Comparison of ENCODE assay signal across 1 cellular context in the genomic region with DNA sequence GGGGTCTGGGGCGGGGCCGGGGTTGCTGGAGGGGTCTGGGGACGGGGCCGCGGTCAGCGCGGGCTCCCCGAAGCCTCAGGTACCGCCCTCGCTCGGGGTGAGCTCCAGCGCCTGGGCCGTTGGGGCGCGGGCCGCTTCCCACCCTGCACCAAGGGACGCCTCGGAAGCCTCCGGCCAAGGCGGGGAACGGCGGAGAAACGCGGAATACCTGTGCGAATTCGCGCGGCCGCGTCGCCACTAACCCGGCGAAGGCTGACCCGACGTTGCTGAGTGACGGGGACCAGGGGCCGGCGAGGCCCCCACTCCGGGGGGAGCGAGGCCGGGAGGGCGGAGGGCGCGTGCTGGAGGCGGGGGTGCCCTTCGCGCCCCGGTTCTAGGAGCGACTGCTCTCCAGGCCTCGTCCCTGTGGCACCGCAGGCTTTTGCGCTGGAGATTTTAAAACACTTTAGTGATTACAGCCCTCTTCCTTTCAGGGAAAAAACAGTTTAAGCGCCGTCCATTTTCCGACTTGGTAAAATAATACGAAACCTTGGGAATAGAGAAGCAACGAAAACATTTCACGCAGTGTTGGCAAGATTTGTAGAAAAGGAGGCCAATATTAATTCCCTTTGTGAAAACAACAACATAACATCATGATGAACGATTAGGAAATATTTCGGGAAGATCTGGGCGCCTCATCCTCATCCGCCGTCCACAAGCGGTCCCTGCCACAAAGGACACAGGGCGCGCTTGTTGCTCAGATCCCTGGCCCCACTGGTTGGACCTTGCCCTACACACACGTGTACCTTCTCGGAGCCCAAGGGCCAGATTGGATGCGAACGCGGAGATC.
A peak's percentile ranks its signal among the peaks of the same experiment; 100 is the strongest.
TF ChIP-seq lines count a peak whose summit lies in the region.

No MANE protein-coding gene starts in this region.

TF ChIP-seq in HepG2, 621 proteins besides CTCF, POLR2A, EP300 and RAD21 (continued from another document and continues in another):
- TF ChIP-seq ZBTB10 (CRISPR knock-in tag; IDR thresholded peaks at IDR 0.05; ENCODE audit: borderline replicate concordance): peak; percentile 43; the same call in 1 of the 2 replicates
- no peak for TF ChIP-seq PRMT3 (CRISPR knock-in tag; IDR thresholded peaks at IDR 0.05; ENCODE audit: borderline replicate concordance, low read depth)
- TF ChIP-seq MED13 (CRISPR knock-in tag; IDR thresholded peaks at IDR 0.05): no peak; the same call in 1 of the 2 replicates
- no peak for TF ChIP-seq SAFB2 (CRISPR knock-in tag; IDR thresholded peaks at IDR 0.05; ENCODE audit: borderline replicate concordance, low read depth)
- TF ChIP-seq, protein P1, sequence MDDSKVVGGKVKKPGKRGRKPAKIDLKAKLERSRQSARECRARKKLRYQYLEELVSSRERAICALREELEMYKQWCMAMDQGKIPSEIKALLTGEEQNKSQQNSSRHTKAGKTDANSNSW (CRISPR knock-in tag; IDR thresholded peaks at IDR 0.05; ENCODE audit: borderline replicate concordance): no peak
- TF ChIP-seq ZNF512 (CRISPR knock-in tag; IDR thresholded peaks at IDR 0.05): no peak
- peak; percentile 17; the same call in 1 of the 2 replicates for TF ChIP-seq TOPORS (CRISPR knock-in tag; IDR thresholded peaks at IDR 0.05)
- TF ChIP-seq MZF1 (CRISPR knock-in tag; IDR thresholded peaks at IDR 0.05; ENCODE audit: borderline replicate concordance): peak; percentile 16; the same call in 1 of the 2 replicates
- peak; percentile 91 for TF ChIP-seq SOX5 (CRISPR knock-in tag; IDR thresholded peaks at IDR 0.05; ENCODE audit: borderline replicate concordance)
- no peak for TF ChIP-seq TCF7L2 (IDR thresholded peaks at IDR 0.05; ENCODE audit: low read depth, low read length)
- TF ChIP-seq ZNF563 (CRISPR knock-in tag; IDR thresholded peaks at IDR 0.05): no peak
- TF ChIP-seq ZNF800 (CRISPR knock-in tag; IDR thresholded peaks at IDR 0.05): no peak
- no peak for TF ChIP-seq CHD2 (IDR thresholded peaks at IDR 0.05; ENCODE audit: low read depth, low read length)
- TF ChIP-seq ZNF331 (CRISPR knock-in tag; IDR thresholded peaks at IDR 0.05): peak; percentile 93
- no peak for TF ChIP-seq ZFP36 (IDR thresholded peaks at IDR 0.05; ENCODE audit: borderline replicate concordance, low read depth, low read length, partially characterized antibody)
- TF ChIP-seq ISX (CRISPR knock-in tag; conservative IDR thresholded peaks at IDR 0.05): peak; percentile 48; the same call in 1 of the 2 replicates
- no peak for TF ChIP-seq ZNF567 (CRISPR knock-in tag; IDR thresholded peaks at IDR 0.05; ENCODE audit: borderline replicate concordance)
- no peak for TF ChIP-seq AGO1 (IDR thresholded peaks at IDR 0.05; ENCODE audit: low read depth, low read length, poor library complexity, severe bottlenecking)
- TF ChIP-seq ZNF343 (CRISPR knock-in tag; IDR thresholded peaks at IDR 0.05): peak; percentile 56; the same call in 1 of the 2 replicates
- TF ChIP-seq, protein P2, sequence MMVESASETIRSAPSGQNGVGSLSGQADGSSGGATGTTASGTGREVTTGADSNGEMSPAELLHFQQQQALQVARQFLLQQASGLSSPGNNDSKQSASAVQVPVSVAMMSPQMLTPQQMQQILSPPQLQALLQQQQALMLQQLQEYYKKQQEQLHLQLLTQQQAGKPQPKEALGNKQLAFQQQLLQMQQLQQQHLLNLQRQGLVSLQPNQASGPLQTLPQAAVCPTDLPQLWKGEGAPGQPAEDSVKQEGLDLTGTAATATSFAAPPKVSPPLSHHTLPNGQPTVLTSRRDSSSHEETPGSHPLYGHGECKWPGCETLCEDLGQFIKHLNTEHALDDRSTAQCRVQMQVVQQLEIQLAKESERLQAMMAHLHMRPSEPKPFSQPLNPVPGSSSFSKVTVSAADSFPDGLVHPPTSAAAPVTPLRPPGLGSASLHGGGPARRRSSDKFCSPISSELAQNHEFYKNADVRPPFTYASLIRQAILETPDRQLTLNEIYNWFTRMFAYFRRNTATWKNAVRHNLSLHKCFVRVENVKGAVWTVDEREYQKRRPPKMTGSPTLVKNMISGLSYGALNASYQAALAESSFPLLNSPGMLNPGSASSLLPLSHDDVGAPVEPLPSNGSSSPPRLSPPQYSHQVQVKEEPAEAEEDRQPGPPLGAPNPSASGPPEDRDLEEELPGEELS (CRISPR knock-in tag; IDR thresholded peaks at IDR 0.05): peak; percentile 96
- TF ChIP-seq, protein P3, sequence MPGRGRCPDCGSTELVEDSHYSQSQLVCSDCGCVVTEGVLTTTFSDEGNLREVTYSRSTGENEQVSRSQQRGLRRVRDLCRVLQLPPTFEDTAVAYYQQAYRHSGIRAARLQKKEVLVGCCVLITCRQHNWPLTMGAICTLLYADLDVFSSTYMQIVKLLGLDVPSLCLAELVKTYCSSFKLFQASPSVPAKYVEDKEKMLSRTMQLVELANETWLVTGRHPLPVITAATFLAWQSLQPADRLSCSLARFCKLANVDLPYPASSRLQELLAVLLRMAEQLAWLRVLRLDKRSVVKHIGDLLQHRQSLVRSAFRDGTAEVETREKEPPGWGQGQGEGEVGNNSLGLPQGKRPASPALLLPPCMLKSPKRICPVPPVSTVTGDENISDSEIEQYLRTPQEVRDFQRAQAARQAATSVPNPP (CRISPR knock-in tag; IDR thresholded peaks at IDR 0.05): peak; percentile 39; the same call in 1 of the 2 replicates
- TF ChIP-seq SMARCE1 (IDR thresholded peaks at IDR 0.05; ENCODE audit: borderline replicate concordance): no peak
- TF ChIP-seq RARA (CRISPR knock-in tag; IDR thresholded peaks at IDR 0.05): peak; percentile 78
- no peak for TF ChIP-seq AKAP8 (CRISPR knock-in tag; IDR thresholded peaks at IDR 0.05)
- TF ChIP-seq RFXAP (CRISPR knock-in tag; IDR thresholded peaks at IDR 0.05; ENCODE audit: borderline replicate concordance): peak; percentile 57; the same call in 1 of the 2 replicates
- TF ChIP-seq ZNF530 (CRISPR knock-in tag; IDR thresholded peaks at IDR 0.05; ENCODE audit: low read depth): peak; percentile 20; the same call in 1 of the 2 replicates
- TF ChIP-seq NFYC (CRISPR knock-in tag; IDR thresholded peaks at IDR 0.05): peak; percentile 48; the same call in 1 of the 2 replicates
- peak; percentile 34 for TF ChIP-seq DBP (CRISPR knock-in tag; IDR thresholded peaks at IDR 0.05; ENCODE audit: not compliant biosample characterization)
- TF ChIP-seq ZNF292 (CRISPR knock-in tag; IDR thresholded peaks at IDR 0.05; ENCODE audit: borderline replicate concordance, low read depth): peak; percentile 40; the same call in 1 of the 2 replicates
- TF ChIP-seq ZNF777 (CRISPR knock-in tag; IDR thresholded peaks at IDR 0.05): peak; percentile 80
- TF ChIP-seq YEATS4 (CRISPR knock-in tag; IDR thresholded peaks at IDR 0.05; ENCODE audit: borderline replicate concordance): peak; percentile 100
- 0 out of 2 replicates have a peak, but pooled peaks have one; percentile 56 for TF ChIP-seq ZNF556 (CRISPR knock-in tag; IDR thresholded peaks at IDR 0.05; ENCODE audit: borderline replicate concordance)
- TF ChIP-seq, protein P4, sequence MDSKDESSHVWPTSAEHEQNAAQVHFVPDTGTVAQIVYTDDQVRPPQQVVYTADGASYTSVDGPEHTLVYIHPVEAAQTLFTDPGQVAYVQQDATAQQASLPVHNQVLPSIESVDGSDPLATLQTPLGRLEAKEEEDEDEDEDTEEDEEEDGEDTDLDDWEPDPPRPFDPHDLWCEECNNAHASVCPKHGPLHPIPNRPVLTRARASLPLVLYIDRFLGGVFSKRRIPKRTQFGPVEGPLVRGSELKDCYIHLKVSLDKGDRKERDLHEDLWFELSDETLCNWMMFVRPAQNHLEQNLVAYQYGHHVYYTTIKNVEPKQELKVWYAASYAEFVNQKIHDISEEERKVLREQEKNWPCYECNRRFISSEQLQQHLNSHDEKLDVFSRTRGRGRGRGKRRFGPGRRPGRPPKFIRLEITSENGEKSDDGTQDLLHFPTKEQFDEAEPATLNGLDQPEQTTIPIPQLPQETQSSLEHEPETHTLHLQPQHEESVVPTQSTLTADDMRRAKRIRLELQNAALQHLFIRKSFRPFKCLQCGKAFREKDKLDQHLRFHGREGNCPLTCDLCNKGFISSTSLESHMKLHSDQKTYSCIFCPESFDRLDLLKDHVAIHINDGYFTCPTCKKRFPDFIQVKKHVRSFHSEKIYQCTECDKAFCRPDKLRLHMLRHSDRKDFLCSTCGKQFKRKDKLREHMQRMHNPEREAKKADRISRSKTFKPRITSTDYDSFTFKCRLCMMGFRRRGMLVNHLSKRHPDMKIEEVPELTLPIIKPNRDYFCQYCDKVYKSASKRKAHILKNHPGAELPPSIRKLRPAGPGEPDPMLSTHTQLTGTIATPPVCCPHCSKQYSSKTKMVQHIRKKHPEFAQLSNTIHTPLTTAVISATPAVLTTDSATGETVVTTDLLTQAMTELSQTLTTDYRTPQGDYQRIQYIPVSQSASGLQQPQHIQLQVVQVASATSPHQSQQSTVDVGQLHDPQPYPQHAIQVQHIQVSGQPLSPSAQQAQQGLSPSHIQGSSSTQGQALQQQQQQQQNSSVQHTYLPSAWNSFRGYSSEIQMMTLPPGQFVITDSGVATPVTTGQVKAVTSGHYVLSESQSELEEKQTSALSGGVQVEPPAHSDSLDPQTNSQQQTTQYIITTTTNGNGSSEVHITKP (CRISPR knock-in tag; IDR thresholded peaks at IDR 0.05; ENCODE audit: low read depth): peak; percentile 55; the same call in 1 of the 2 replicates
- TF ChIP-seq NFE2 (CRISPR knock-in tag; IDR thresholded peaks at IDR 0.05): no peak
- TF ChIP-seq, protein P5, sequence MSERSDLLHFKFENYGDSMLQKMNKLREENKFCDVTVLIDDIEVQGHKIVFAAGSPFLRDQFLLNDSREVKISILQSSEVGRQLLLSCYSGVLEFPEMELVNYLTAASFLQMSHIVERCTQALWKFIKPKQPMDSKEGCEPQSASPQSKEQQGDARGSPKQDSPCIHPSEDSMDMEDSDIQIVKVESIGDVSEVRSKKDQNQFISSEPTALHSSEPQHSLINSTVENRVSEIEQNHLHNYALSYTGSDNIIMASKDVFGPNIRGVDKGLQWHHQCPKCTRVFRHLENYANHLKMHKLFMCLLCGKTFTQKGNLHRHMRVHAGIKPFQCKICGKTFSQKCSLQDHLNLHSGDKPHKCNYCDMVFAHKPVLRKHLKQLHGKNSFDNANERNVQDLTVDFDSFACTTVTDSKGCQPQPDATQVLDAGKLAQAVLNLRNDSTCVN (CRISPR knock-in tag; IDR thresholded peaks at IDR 0.05; ENCODE audit: borderline replicate concordance): peak; percentile 88
- TF ChIP-seq NR2F2 (IDR thresholded peaks at IDR 0.05; ENCODE audit: borderline replicate concordance, low read depth): peak; percentile 28; the same call in 1 of the 2 replicates
- no peak for TF ChIP-seq ATF7 (IDR thresholded peaks at IDR 0.05)
- no peak for TF ChIP-seq ATF7 (CRISPR knock-in tag; IDR thresholded peaks at IDR 0.05)
- TF ChIP-seq HMG20B (CRISPR knock-in tag; conservative IDR thresholded peaks at IDR 0.05): peak; percentile 70
- no peak for TF ChIP-seq DNMT3B (CRISPR knock-in tag; conservative IDR thresholded peaks at IDR 0.05)
- TF ChIP-seq, protein P6, sequence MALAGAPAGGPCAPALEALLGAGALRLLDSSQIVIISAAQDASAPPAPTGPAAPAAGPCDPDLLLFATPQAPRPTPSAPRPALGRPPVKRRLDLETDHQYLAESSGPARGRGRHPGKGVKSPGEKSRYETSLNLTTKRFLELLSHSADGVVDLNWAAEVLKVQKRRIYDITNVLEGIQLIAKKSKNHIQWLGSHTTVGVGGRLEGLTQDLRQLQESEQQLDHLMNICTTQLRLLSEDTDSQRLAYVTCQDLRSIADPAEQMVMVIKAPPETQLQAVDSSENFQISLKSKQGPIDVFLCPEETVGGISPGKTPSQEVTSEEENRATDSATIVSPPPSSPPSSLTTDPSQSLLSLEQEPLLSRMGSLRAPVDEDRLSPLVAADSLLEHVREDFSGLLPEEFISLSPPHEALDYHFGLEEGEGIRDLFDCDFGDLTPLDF (CRISPR knock-in tag; IDR thresholded peaks at IDR 0.05): no peak
